ENCODE assay signal across 8 cellular contexts in the genomic region with DNA sequence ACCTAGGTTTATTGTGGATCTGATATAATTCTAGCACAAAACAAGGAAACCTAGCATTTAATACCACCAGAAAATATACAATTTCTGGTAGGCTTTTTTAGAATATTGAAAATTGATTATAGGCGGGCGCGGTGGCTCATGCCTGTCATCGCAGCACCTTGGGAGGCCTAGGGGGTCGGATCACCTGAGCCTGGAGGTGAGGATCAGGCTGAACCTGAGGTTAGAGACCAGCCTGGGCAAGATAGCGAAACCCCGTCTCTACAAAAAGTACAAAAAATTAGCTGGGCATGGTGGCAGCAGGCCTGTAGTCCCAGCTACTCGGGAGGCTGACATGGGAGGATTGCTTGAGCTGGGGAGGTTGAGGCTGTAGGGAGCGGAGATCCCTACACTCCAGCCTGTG. TPM values are rescaled to one million over a fixed set of nuclear protein-coding genes. Genes with fewer than 3 reads are reported as not detected.
DNase-seq lines count a peak whose midpoint lies in the region; ATAC-seq, FAIRE-seq and TF ChIP-seq lines count a peak whose summit lies in the region.

No MANE protein-coding gene starts in this region.

- FAIRE-seq in kidney (lab: Jason Lieb, UNC) = no peak

- H3K27ac Mint-ChIP-seq in activated naive CD8-positive, alpha-beta T cell = peak overlapping the region; percentile 98

- peaks cover 37% of the 10 kb centered on the region for H3K4me1 Mint-ChIP-seq in activated naive CD8-positive, alpha-beta T cell (ENCODE audit: low read depth)

- TF ChIP-seq CTCF in kidney (IDR thresholded peaks at IDR 0.05; ENCODE audit: borderline replicate concordance, extremely low read depth, insufficient read depth) (no peak), suprapubic skin (IDR thresholded peaks at IDR 0.05) (no peak)

- intact Hi-C loops in kidney (cut with DNase I) = no loop called here

- no peaks in the 10 kb centered on the region for H3K9me3 ChIP-seq in kidney (ENCODE audit: control insufficient read depth in 1 of 2, low read length in 2 of 2)
- H3K9me3 ChIP-seq in suprapubic skin = no peaks in the 10 kb centered on the region

- H3K4me1 ChIP-seq in kidney (ENCODE audit: control insufficient read depth in 1 of 2, insufficient read depth in 1 of 2, low read depth in 1 of 2, low read length in 2 of 2) (peaks cover 15 to 18% of the 10 kb centered on the region in 2 donors), suprapubic skin (peaks cover 36% of the 10 kb centered on the region)

- H3K9ac ChIP-seq in kidney (ENCODE audit: low read length in 2 of 2) = peak overlapping the region; percentile 59 to 72

- no peaks in the 10 kb centered on the region for H3K9me3 Mint-ChIP-seq in activated naive CD8-positive, alpha-beta T cell (ENCODE audit: low read depth)

- no peaks in the 10 kb centered on the region for H3K27me3 ChIP-seq in suprapubic skin

- H3K36me3 ChIP-seq in kidney (ENCODE audit: control insufficient read depth in 1 of 2, insufficient read depth in 2 of 2, low read length in 2 of 2) (no peaks in the 10 kb centered on the region), suprapubic skin (no peaks in the 10 kb centered on the region)

- no peak for TF ChIP-seq EP300 in suprapubic skin (IDR thresholded peaks at IDR 0.05)

- no peaks in the 10 kb centered on the region for H3K27me3 Mint-ChIP-seq in activated naive CD8-positive, alpha-beta T cell

- H3K4me3 ChIP-seq in kidney (ENCODE audit: low read length in 2 of 2) = peak overlapping the region; percentile 88 to 99
- H3K4me3 ChIP-seq in suprapubic skin = peak overlapping the region; percentile 87

- ATAC-seq in activated CD4-positive, CD25-positive, alpha-beta regulatory T cell treated with anti-CD3 and anti-CD28 coated beads, Interleukin-2, amount 50 U/mL, for 24 hours = no peak

- peaks cover 3% of the 10 kb centered on the region for H3K36me3 Mint-ChIP-seq in activated naive CD8-positive, alpha-beta T cell

- WGBS in suprapubic skin = 55% methylated on average over 9 of the region's 9 CpGs

- no peak for TF ChIP-seq POLR2A in suprapubic skin (IDR thresholded peaks at IDR 0.05)

- peak; percentile 32 for DNase-seq in activated CD4-positive, CD25-positive, alpha-beta regulatory T cell treated with anti-CD3 and anti-CD28 coated beads, Interleukin-2, amount 50 U/mL, for 72 hours
- no peak for DNase-seq in kidney
- no peak for DNase-seq in suprapubic skin (ENCODE audit: low spot score in 2 of 2)
- no peak for DNase-seq in A172 (ENCODE audit: low spot score)
- no peak for DNase-seq in SHP77 treated with DMSO at 0.1 percent for 48 hours (lab: John Stamatoyannopoulos, UW)
- no peak for DNase-seq in mucosa of gallbladder (ENCODE audit: low spot score)

- H3K27ac ChIP-seq in kidney (ENCODE audit: low read depth in 2 of 2, low read length in 2 of 2) (peak overlapping the region in 1 of 2 donors; percentile 92), suprapubic skin (peak overlapping the region; percentile 98)

- peak overlapping the region; percentile 98 for H3K4me3 Mint-ChIP-seq in activated naive CD8-positive, alpha-beta T cell

RNA-seq across cellular contexts. Expression of a gene that starts 0.9 kb away (rescaled TPM):
- total RNA-seq in kidney (38.3 TPM), suprapubic skin (10 to 100 TPM; 33.2 to 84.1 (median 52.3) TPM), mucosa of gallbladder (40.9 TPM)
- polyA plus RNA-seq in kidney (ENCODE audit: insufficient read depth, low read depth, low replicate concordance) = 40.2 TPM
- 53.2 and 54.2 TPM in 2 replicates for total RNA-seq in A172 (2014; rRNA removed; shearing (Covaris generic))
